ENCODE assay signal across 2 cellular contexts in the genomic region with DNA sequence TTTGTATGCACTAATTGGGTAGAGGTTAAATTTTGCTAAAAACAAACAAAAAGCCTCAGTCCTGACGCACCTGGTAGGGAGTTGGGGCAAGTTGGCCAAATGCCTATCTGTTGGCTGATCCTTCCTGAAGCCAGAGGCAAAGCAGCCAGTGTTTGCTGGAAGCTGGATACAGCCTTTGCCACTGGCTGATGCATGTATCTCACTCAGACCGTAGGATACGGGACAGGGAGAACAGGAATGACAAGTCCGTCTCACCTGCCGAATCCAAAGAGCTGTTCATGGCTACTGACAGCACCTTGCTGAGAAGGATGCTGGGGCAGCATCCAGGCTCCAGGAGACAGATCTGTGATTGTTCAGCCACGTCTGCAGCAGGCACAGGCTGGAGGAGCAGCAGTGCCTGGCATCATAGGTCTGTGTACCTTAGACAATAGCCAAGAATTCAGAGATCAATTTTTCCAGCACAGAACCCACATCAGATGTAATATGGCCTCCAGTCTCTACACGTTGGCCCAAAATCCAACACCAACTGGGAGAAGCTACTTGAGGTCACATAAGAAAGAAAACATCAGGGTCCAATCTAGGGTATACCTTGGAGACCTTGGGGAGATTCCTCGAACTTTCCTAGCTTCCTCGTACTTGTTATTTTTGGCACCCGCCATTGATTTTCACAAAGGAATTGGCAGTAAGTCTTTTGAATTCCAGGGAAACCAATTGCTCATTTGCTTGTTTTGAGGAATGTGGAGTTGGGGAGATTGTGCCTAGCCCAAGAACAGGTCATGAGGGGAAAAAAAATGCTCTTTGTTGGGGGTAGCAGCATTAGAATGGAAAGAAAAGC.
TF ChIP-seq lines count a peak whose summit lies in the region.

No MANE protein-coding gene starts in this region.

TF ChIP-seq in HCT116, 20 proteins besides CTCF, POLR2A, EP300 and RAD21:
- TF ChIP-seq SP1 (IDR thresholded peaks at IDR 0.05; ENCODE audit: low read depth) (no peak), ZNF274 (IDR thresholded peaks at IDR 0.05; ENCODE audit: low read depth, low read length) (no peak), CBX3 (IDR thresholded peaks at IDR 0.05; ENCODE audit: low read depth) (no peak), EZH2phosphoT487 (IDR thresholded peaks at IDR 0.05; ENCODE audit: borderline replicate concordance) (no peak), YY1 (IDR thresholded peaks at IDR 0.05; ENCODE audit: extremely low read depth, insufficient replicate concordance, low read depth, low read length) (no peak), EZH2 (IDR thresholded peaks at IDR 0.05) (no peak), EGR1 (IDR thresholded peaks at IDR 0.05; ENCODE audit: low read depth) (no peak), POLR2AphosphoS5 (IDR thresholded peaks at IDR 0.05; ENCODE audit: low read depth, low read length) (no peak)

TF ChIP-seq in H1, 55 proteins besides CTCF, POLR2A, EP300 and RAD21:
- TF ChIP-seq SP4 (IDR thresholded peaks at IDR 0.05; ENCODE audit: low read length) (no peak), TEAD4 (IDR thresholded peaks at IDR 0.05; ENCODE audit: low read depth, low read length) (no peak), TAF7 (optimal IDR thresholded peaks at IDR 0.05; ENCODE audit: borderline replicate concordance, low read depth, low read length) (no peak), ZNF274 (IDR thresholded peaks at IDR 0.05; ENCODE audit: borderline replicate concordance, extremely low read depth, low read length) (no peak), POU5F1 (IDR thresholded peaks at IDR 0.05; ENCODE audit: low read depth, low read length) (no peak), FOSL1 (IDR thresholded peaks at IDR 0.05; ENCODE audit: insufficient read depth, low read depth, low read length) (no peak), HDAC6 (IDR thresholded peaks at IDR 0.05; ENCODE audit: low read depth, low read length) (no peak)
TF ChIP-seq in H1: peak in this region for 0.
